In the genomic region with DNA sequence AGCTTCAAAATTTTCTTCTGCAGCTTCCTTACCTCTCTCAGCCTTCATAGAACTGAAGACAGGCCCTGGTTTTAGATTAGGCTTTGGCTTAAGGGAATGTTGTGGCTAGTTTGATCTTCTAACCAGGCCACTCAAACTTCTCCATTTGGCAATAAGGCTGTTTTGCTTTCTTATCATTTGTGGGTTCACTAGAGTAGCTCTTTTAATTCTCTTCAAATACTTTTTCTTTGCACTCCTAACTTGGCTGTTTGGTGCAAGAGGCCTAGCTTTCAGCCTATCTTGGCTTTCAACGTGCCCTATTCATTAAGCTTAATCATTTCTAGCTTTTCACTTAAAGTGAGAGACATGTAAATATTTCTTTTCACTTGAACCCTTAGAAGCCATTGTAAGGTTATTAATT, we compare ENCODE assay signal across 19 cellular contexts.
"Had no signal": no experiment of that assay in that cellular context is flagged by ENCODE, and none has a peak within 500 bp of the region (broad histone marks: within the 10 kb centered on the region; RNA-seq: fewer than 3 reads in every experiment).

No MANE protein-coding gene starts in this region.

- H3K27me3 ChIP-seq: ascending aorta, cardiac muscle cell, esophagus squamous epithelium, neutrophil, pancreas, right lobe of liver, transverse colon had no signal

- H3K9me3 ChIP-seq: ascending aorta, esophagus squamous epithelium, neutrophil, pancreas, right lobe of liver, transverse colon had no signal

- H3K27ac ChIP-seq: ascending aorta, cardiac muscle cell, esophagus squamous epithelium, neutrophil, pancreas, right lobe of liver, transverse colon had no signal

- H3K9me3 Mint-ChIP-seq: activated naive CD8-positive, alpha-beta T cell treated with anti-CD3 and anti-CD28 coated beads, Interleukin-2, amount 10 ng/mL, durations not matched to agents 7 days and 5 days; immature natural killer cell; naive thymus-derived CD8-positive, alpha-beta T cell; stimulated activated naive CD8-positive, alpha-beta T cell treated with anti-CD3 and anti-CD28 coated beads, Interleukin-15, Interleukin-2, amounts not matched to agents 100 ng/mL and 50 ng/mL, for 24 hours had no signal

- ATAC-seq: activated CD4-positive, CD25-positive, alpha-beta regulatory T cell treated with anti-CD3 and anti-CD28 coated beads, Interleukin-2, amount 50 U/mL, for 24 hours; naive thymus-derived CD8-positive, alpha-beta T cell; pancreas; right lobe of liver had no signal

- H3K4me3 Mint-ChIP-seq: activated naive CD8-positive, alpha-beta T cell treated with anti-CD3 and anti-CD28 coated beads, Interleukin-2, amount 10 ng/mL, durations not matched to agents 7 days and 5 days; immature natural killer cell; naive thymus-derived CD8-positive, alpha-beta T cell; stimulated activated naive CD8-positive, alpha-beta T cell treated with anti-CD3 and anti-CD28 coated beads, Interleukin-15, Interleukin-2, amounts not matched to agents 100 ng/mL and 50 ng/mL, for 24 hours had no signal

- H3K36me3 ChIP-seq: neutrophil, pancreas, right lobe of liver had no signal

- DNase-seq: activated naive CD4-positive, alpha-beta T cell; activated naive CD8-positive, alpha-beta T cell treated with anti-CD3 and anti-CD28 coated beads, Interleukin-2, amount 10 ng/mL, durations not matched to agents 7 days and 5 days; dermis blood vessel endothelial cell; effector memory CD4-positive, alpha-beta T cell; esophagus squamous epithelium; immature natural killer cell; mesendoderm; naive thymus-derived CD8-positive, alpha-beta T cell; pancreas; right lobe of liver; small intestine; stimulated activated CD4-positive, alpha-beta T cell treated with anti-CD3 and anti-CD28 coated beads, Interleukin-15, amount 100 ng/mL, for 24 hours; stimulated activated CD4-positive, alpha-beta T cell treated with anti-CD3 and anti-CD28 coated beads, Interleukin-2, amount 100 ng/mL, for 48 hours; transverse colon had no signal

- H3K4me1 ChIP-seq: ascending aorta, pancreas, right lobe of liver had no signal

- H3K27me3 Mint-ChIP-seq: activated naive CD8-positive, alpha-beta T cell treated with anti-CD3 and anti-CD28 coated beads, Interleukin-2, amount 10 ng/mL, durations not matched to agents 7 days and 5 days; naive thymus-derived CD8-positive, alpha-beta T cell; stimulated activated naive CD8-positive, alpha-beta T cell treated with anti-CD3 and anti-CD28 coated beads, Interleukin-15, Interleukin-2, amounts not matched to agents 100 ng/mL and 50 ng/mL, for 24 hours had no signal

- H3K4me3 ChIP-seq: ascending aorta, cardiac muscle cell, esophagus squamous epithelium, pancreas, right lobe of liver, transverse colon had no signal

- H3K27ac Mint-ChIP-seq: activated naive CD8-positive, alpha-beta T cell treated with anti-CD3 and anti-CD28 coated beads, Interleukin-2, amount 10 ng/mL, durations not matched to agents 7 days and 5 days; stimulated activated naive CD8-positive, alpha-beta T cell treated with anti-CD3 and anti-CD28 coated beads, Interleukin-15, Interleukin-2, amounts not matched to agents 100 ng/mL and 50 ng/mL, for 24 hours had no signal
